ENCODE assay signal across 31 cellular contexts in genomic region chr16:83723901-83724300, GRCh38.
"Had no signal": no experiment of that assay in that cellular context is flagged by ENCODE, and none has a peak within 500 bp of the region (broad histone marks: within the 10 kb centered on the region; RNA-seq: fewer than 3 reads in every experiment).

No MANE protein-coding gene starts in this region.

- H3K4me3 Mint-ChIP-seq: naive B cell; naive thymus-derived CD8-positive, alpha-beta T cell; natural killer cell treated with Interleukin-12 subunit alpha and Interleukin-12 subunit beta and Interleukin-15 and Interleukin-18, amount 100 ng/mL, for 72 hours; nephron progenitor cell; neural crest cell; stimulated activated memory B cell treated with anti-CD40 and anti-IgM and Interleukin-4, amounts not matched to agents 10 μg/mL and 1 μg/mL and 100 μg/mL, for 72 hours; stimulated activated naive CD8-positive, alpha-beta T cell treated with anti-CD3 and anti-CD28 coated beads, Interleukin-15, amount 100 ng/mL, for 72 hours; type B pancreatic cell had no signal

- H3K9me3 ChIP-seq: ovary, psoas muscle, spleen, thoracic aorta, thyroid gland, tibial nerve, upper lobe of right lung, uterus had no signal

- H3K36me3 Mint-ChIP-seq: naive B cell; naive thymus-derived CD8-positive, alpha-beta T cell; natural killer cell treated with Interleukin-12 subunit alpha and Interleukin-12 subunit beta and Interleukin-15 and Interleukin-18, amount 100 ng/mL, for 72 hours; stimulated activated memory B cell treated with anti-CD40 and anti-IgM and Interleukin-4, amounts not matched to agents 10 μg/mL and 1 μg/mL and 100 μg/mL, for 72 hours; type B pancreatic cell had no signal

- H3K4me3 ChIP-seq: ovary, psoas muscle, skin epidermis, smooth muscle cell, spleen, thoracic aorta, thyroid gland, tibial nerve, upper lobe of right lung, uterus had no signal

- H3K79me2 ChIP-seq: parathyroid adenoma had no signal

- H3K27me3 ChIP-seq: ovary, thyroid gland, tibial nerve, upper lobe of right lung, uterus had no signal

- H3K4me1 Mint-ChIP-seq: neural crest cell had no signal

- H3K4me1 ChIP-seq: parathyroid adenoma, tibial nerve, upper lobe of right lung, uterus had no signal

- H3K27ac Mint-ChIP-seq: naive B cell; naive thymus-derived CD8-positive, alpha-beta T cell; natural killer cell treated with Interleukin-12 subunit alpha and Interleukin-12 subunit beta and Interleukin-15 and Interleukin-18, amount 100 ng/mL, for 72 hours; nephron progenitor cell; progenitor cell of endocrine pancreas; stimulated activated memory B cell treated with anti-CD40 and anti-IgM and Interleukin-4, amounts not matched to agents 10 μg/mL and 1 μg/mL and 100 μg/mL, for 72 hours; stimulated activated naive CD8-positive, alpha-beta T cell treated with anti-CD3 and anti-CD28 coated beads, Interleukin-15, amount 100 ng/mL, for 72 hours; type B pancreatic cell had no signal

- H3K36me3 ChIP-seq: ovary, spleen, thoracic aorta, thyroid gland, tibial nerve, upper lobe of right lung, uterus had no signal

- ATAC-seq: naive thymus-derived CD8-positive, alpha-beta T cell; natural killer cell treated with Interleukin-12 subunit alpha and Interleukin-12 subunit beta and Interleukin-15 and Interleukin-18, amount 100 ng/mL, for 72 hours; right cardiac atrium; sciatic nerve; stimulated activated memory B cell treated with anti-CD40 and anti-IgM and Interleukin-4, amounts not matched to agents 10 μg/mL and 1 μg/mL and 100 μg/mL, for 72 hours; stimulated activated naive CD8-positive, alpha-beta T cell treated with anti-CD3 and anti-CD28 coated beads, Interleukin-15, amount 100 ng/mL, for 72 hours; stimulated activated naive CD8-positive, alpha-beta T cell treated with anti-CD3 and anti-CD28 coated beads, Interleukin-15, Interleukin-2, amounts not matched to agents 100 U/mL and 50 U/mL, for 24 hours; upper lobe of right lung had no signal

- H3K9ac ChIP-seq: parathyroid adenoma had no signal

- DNase-seq: naive B cell; naive thymus-derived CD8-positive, alpha-beta T cell; nephron progenitor cell; occipital lobe; ovary; posterior cingulate gyrus; psoas muscle; right cardiac atrium; spleen; stimulated activated CD4-positive, alpha-beta T cell treated with anti-CD3 and anti-CD28 coated beads, Interleukin-12 subunit alpha, Interleukin-12 subunit beta, amount 100 ng/mL, for 4 hours; stimulated activated CD4-positive, alpha-beta T cell treated with anti-CD3 and anti-CD28 coated beads, Interleukin-1b, Interleukin-23, amount 100 ng/mL, for 48 hours; stimulated activated CD4-positive, alpha-beta T cell treated with anti-CD3 and anti-CD28 coated beads, Interleukin-4, amount 100 ng/mL, for 1 hour; stimulated activated CD4-positive, alpha-beta T cell treated with anti-CD3 and anti-CD28 coated beads, Interleukin-4, amount 100 ng/mL, for 4 hours; stimulated activated CD8-positive, alpha-beta memory T cell treated with anti-CD3 and anti-CD28 coated beads, Interleukin-4, amount 100 ng/mL, for 48 hours; stimulated activated naive CD4-positive, alpha-beta T cell; stimulated activated naive CD8-positive, alpha-beta T cell treated with anti-CD3 and anti-CD28 coated beads, Interleukin-15, amount 100 ng/mL, for 72 hours; stimulated activated naive CD8-positive, alpha-beta T cell treated with anti-CD3 and anti-CD28 coated beads, Interleukin-15, Interleukin-2, amounts not matched to agents 100 U/mL and 50 U/mL, for 24 hours; thyroid gland; upper lobe of right lung; uterus had no signal

- H3K27me3 Mint-ChIP-seq: stimulated activated naive CD8-positive, alpha-beta T cell treated with anti-CD3 and anti-CD28 coated beads, Interleukin-15, amount 100 ng/mL, for 72 hours had no signal

- H3K27ac ChIP-seq: ovary, parathyroid adenoma, skin epidermis, spleen, thoracic aorta, thyroid gland, tibial nerve, upper lobe of right lung, uterus had no signal

- H3K4me2 ChIP-seq: smooth muscle cell had no signal

- H2AFZ ChIP-seq: parathyroid adenoma had no signal
